ENCODE assay signal across 27 cellular contexts in the genomic region with DNA sequence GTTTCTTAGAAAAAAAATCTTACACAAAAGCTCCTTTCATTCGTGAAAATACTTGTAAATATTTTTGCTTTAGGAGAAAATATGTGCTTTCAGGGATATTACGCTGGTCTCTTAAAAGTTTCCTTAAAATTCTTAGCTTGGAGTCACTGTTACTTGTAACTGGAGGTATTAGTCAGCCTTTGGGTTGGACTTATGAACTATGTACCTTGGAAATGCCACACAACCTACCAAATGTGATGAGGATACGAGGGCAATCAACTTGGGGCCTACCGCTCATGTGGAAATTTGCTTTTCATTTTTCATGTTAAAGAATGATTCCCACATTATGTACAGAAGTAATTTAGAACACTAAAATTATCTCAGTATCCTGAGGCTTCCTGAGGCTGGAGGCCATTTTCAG. TPM values are rescaled to one million over a fixed set of nuclear protein-coding genes. Genes with fewer than 3 reads are reported as not detected.
"Had no signal": no experiment of that assay in that cellular context is flagged by ENCODE, and none has a peak within 500 bp of the region (broad histone marks: within the 10 kb centered on the region; RNA-seq: fewer than 3 reads in every experiment).

No MANE protein-coding gene starts in this region.

- H3K9me3 ChIP-seq: SK-N-SH had no signal

- H3K4me2 ChIP-seq: KMS-11, SK-N-SH had no signal

- FAIRE-seq: HepG2 had no signal

- H3K9me2 ChIP-seq: SK-N-SH had no signal

- DNase-seq: IMR-90, Kasumi-1, NCI-H1092 treated with DMSO at 0.1 percent for 48 hours, NCI-H1417, NCI-H1436 treated with DMSO at 0.1 percent for 48 hours, NCI-H1694, NCI-H187 treated with DMSO at 0.1 percent for 48 hours, NCI-H2029 treated with DMSO at 0.1 percent for 48 hours, NCI-H2171, NCI-H226, NCI-H446, NCI-H510A, NCI-H524 treated with DMSO at 0.1 percent for 48 hours, NCI-H69, NCI-H774, PC-3, SHP77, SK-N-SH, SW 1271 had no signal

- ATAC-seq: HepG2, Panc1, PC-3 had no signal

- H3K9ac ChIP-seq: KMS-11, SK-N-SH had no signal

- H3K27ac ChIP-seq: KMS-11, RWPE1 had no signal

RNA-seq across cellular contexts. Expression of a gene that starts 23.1 kb away (rescaled TPM):
- total RNA-seq: HepG2, HT1080, IMR-90, M059J, OCI-LY7, PC-3, SK-MEL-5 had no signal
- polyA plus RNA-seq: HepG2, IMR-90, SK-N-SH had no signal
